In the genomic region with DNA sequence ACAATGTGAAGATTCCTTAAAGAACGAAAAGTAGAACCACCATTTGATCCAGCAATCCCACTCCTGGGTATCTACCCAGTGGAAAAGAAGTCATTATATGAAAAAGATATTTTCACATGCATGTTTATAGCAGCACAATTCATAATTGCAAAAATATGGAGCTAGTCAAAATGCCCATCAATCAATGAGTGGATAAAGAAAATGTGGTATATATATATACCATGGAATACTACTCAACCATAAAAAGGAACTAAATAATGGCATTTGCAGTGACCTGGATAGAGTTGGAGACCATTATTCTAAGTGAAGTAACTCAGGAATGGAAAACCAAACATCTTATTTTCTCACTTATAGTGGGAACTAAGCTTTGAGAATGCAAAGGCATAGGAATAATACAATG, we compare ENCODE assay signal across 2 cellular contexts. TPM values are rescaled to one million over a fixed set of nuclear protein-coding genes. Genes with fewer than 3 reads are reported as not detected.
"Had no signal": no experiment of that assay in that cellular context is flagged by ENCODE, and none has a peak within 500 bp of the region (broad histone marks: within the 10 kb centered on the region; RNA-seq: fewer than 3 reads in every experiment).

No MANE protein-coding gene starts in this region.

RNA-seq across cellular contexts. Expression of a gene that starts 39.7 kb away (rescaled TPM):
- total RNA-seq: activated naive CD8-positive, alpha-beta T cell treated with anti-CD3 and anti-CD28 coated beads, Interleukin-2, amount 10 ng/mL, durations not matched to agents 7 days and 5 days had no signal

RNA-seq across cellular contexts. Expression of a gene that starts 54.4 kb away (rescaled TPM):
- total RNA-seq: ascending aorta had no signal
